ENCODE assay signal across 8 cellular contexts in genomic region chr2:119702918-119703401, GRCh38. TPM values are rescaled to one million over a fixed set of nuclear protein-coding genes. Genes with fewer than 3 reads are reported as not detected.
DNase-seq lines count a peak whose midpoint lies in the region; ATAC-seq and TF ChIP-seq lines count a peak whose summit lies in the region.

No MANE protein-coding gene starts in this region.

- H3F3A ChIP-seq in Loucy (ENCODE audit: low read depth) = no peaks in the 10 kb centered on the region

- CTCF ChIA-PET in activated naive CD4-positive, alpha-beta T cell treated with anti-CD3 and anti-CD28 coated beads for 36 hours (lab: Charles Lee) = interaction anchor here (0.7 to 5.7 kb wide), 21 partner anchors 8 to 473 kb away, joined by 3 to 63 read pairs (median 3); no protein-coding TSS in a partner anchor

- H3K9ac ChIP-seq in Loucy (ENCODE audit: low read depth, low read length, poor library complexity, severe bottlenecking) = no peak overlapping the region

- H3K27me3 ChIP-seq in GM06990 (replicated peaks; ENCODE audit: control insufficient read depth, insufficient read depth, low read length) (no peaks in the 10 kb centered on the region), Loucy (ENCODE audit: insufficient read depth, low read length, poor library complexity, severe bottlenecking) (no peaks in the 10 kb centered on the region)

- no peaks in the 10 kb centered on the region for H3K9me2 ChIP-seq in Loucy (replicated peaks; ENCODE audit: low read depth, low read length)

- TF ChIP-seq CTCF in GM06990 (IDR thresholded peaks at IDR 0.05; ENCODE audit: insufficient read depth, low read length, poor library complexity, severe bottlenecking) (peak; percentile 99), Loucy (conservative IDR thresholded peaks at IDR 0.05; ENCODE audit: low read length) (peak; percentile 97)

- H2AFZ ChIP-seq in Loucy (ENCODE audit: low read length) = peak overlapping the region; percentile 71

- H3K27me3 Mint-ChIP-seq in activated naive CD4-positive, alpha-beta T cell treated with anti-CD3 and anti-CD28 coated beads for 36 hours (ENCODE audit: low read depth) = no peaks in the 10 kb centered on the region

- no peak overlapping the region for H3K4me3 Mint-ChIP-seq in activated naive CD4-positive, alpha-beta T cell treated with anti-CD3 and anti-CD28 coated beads for 36 hours

- no peaks in the 10 kb centered on the region; the same call in 1 of the 2 replicates for H3K9me3 ChIP-seq in Loucy (ENCODE audit: insufficient read depth, low read depth, low read length)

- peaks cover 16% of the 10 kb centered on the region for H3K4me1 Mint-ChIP-seq in activated naive CD4-positive, alpha-beta T cell treated with anti-CD3 and anti-CD28 coated beads for 36 hours (ENCODE audit: low read depth)

- H3K79me2 ChIP-seq in Loucy (ENCODE audit: insufficient read depth, low read length) = no peaks in the 10 kb centered on the region

- H3K36me3 Mint-ChIP-seq in activated naive CD4-positive, alpha-beta T cell treated with anti-CD3 and anti-CD28 coated beads for 36 hours (ENCODE audit: low read depth) = peaks cover 5% of the 10 kb centered on the region

- no peak overlapping the region for H3K4me3 ChIP-seq in GM06990 (replicated peaks; ENCODE audit: low read depth, low read length)
- H3K4me3 ChIP-seq in Loucy (ENCODE audit: low read length, poor library complexity, severe bottlenecking) = no peak overlapping the region

- H3K27ac Mint-ChIP-seq in activated naive CD4-positive, alpha-beta T cell treated with anti-CD3 and anti-CD28 coated beads for 36 hours = no peak overlapping the region

- H3K36me3 ChIP-seq in GM06990 (ENCODE audit: control insufficient read depth, insufficient read depth, low read length) = no peaks in the 10 kb centered on the region
- H3K36me3 ChIP-seq in Loucy (ENCODE audit: insufficient read depth, low read length) = no peaks in the 10 kb centered on the region

- H3K4me2 ChIP-seq in Loucy (ENCODE audit: low read depth, low read length, poor library complexity, severe bottlenecking) = no peak overlapping the region

- H3K9me3 Mint-ChIP-seq in activated naive CD4-positive, alpha-beta T cell treated with anti-CD3 and anti-CD28 coated beads for 36 hours = no peaks in the 10 kb centered on the region

- intact Hi-C loops in activated naive CD4-positive, alpha-beta T cell treated with anti-CD3 and anti-CD28 coated beads for 36 hours (cut with micrococcal nuclease) = loop anchor here (1.0 to 2.0 kb wide), 6 partner anchors 62 to 972 kb away; no protein-coding TSS in a partner anchor
- intact Hi-C loops in Right ventricle myocardium inferior (cut with DNase I) = loop anchor here (5.0 to 10.0 kb wide), 2 partner anchors 474 to 612 kb away; no protein-coding TSS in a partner anchor

- DNase-seq in GM06990 (ENCODE audit: extremely low read depth, insufficient read length) (peak; percentile 32), H4 (ENCODE audit: low spot score) (peak; percentile 58), SKM-1 treated with dmso at 0.1 percent for 144 hours (lab: John Stamatoyannopoulos, UW; ENCODE audit: unreplicated experiment) (peak; percentile 49), Right ventricle myocardium inferior (ENCODE audit: missing footprints) (peak; percentile 87), pulmonary artery endothelial cell (ENCODE audit: low read depth, low spot score) (peak; percentile 19), GF-D8 (lab: John Stamatoyannopoulos, UW) (no peak)
- DNase-seq in activated naive CD4-positive, alpha-beta T cell treated with anti-CD3 and anti-CD28 coated beads for 36 hours = peak; percentile 74

- peak; percentile 86 for ATAC-seq in Right ventricle myocardium inferior

- no peaks in the 10 kb centered on the region for H3K4me1 ChIP-seq in Loucy (ENCODE audit: insufficient read depth, low read length, poor library complexity, severe bottlenecking)

- H4K20me1 ChIP-seq in Loucy (ENCODE audit: insufficient read depth, low read length, poor library complexity, severe bottlenecking) = no peaks in the 10 kb centered on the region

RNA-seq across cellular contexts. Expression of gene TMEM177, which starts 24.0 kb away (rescaled TPM):
- 16.1 and 17.2 TPM in 2 replicates for total RNA-seq in H4 (2014; rRNA removed; shearing (Covaris generic))
- total RNA-seq in activated naive CD4-positive, alpha-beta T cell treated with anti-CD3 and anti-CD28 coated beads for 36 hours = 10 to 100 TPM; 11.9 to 13.3 TPM
- total RNA-seq in Right ventricle myocardium inferior (10.5 TPM), pulmonary artery endothelial cell (12.3 and 12.5 TPM in 2 replicates)

RNA-seq across cellular contexts. Expression of gene PTPN4, which starts 56.8 kb away (rescaled TPM):
- 11.9 and 15.1 TPM in 2 replicates for total RNA-seq in H4 (2014; rRNA removed; shearing (Covaris generic))
- total RNA-seq in activated naive CD4-positive, alpha-beta T cell treated with anti-CD3 and anti-CD28 coated beads for 36 hours = 10 to 100 TPM; 28.4 to 29.8 TPM
- 40.4 TPM for total RNA-seq in Right ventricle myocardium inferior
- total RNA-seq in pulmonary artery endothelial cell = 43.3 and 48.4 TPM in 2 replicates
